16 cellular contexts compared by ENCODE assay signal in the genomic region with DNA sequence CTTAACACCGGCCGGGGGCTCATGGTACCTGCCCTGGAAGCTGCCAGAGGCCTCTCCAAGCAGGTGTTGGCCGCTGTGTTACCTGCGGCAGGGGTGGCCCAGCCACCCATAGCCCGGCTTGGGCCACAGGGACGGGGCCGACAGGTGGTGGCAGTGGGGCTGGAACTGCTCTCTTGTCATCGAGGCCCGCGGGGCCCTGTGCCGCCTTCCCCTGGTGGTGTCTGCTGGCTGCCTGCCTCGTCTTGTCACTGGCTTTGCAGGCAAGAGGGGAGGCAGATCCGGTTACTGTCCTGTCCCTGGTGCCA. TPM values are rescaled to one million over a fixed set of nuclear protein-coding genes. Genes with fewer than 3 reads are reported as not detected.
DNase-seq lines count a peak whose midpoint lies in the region; ATAC-seq and TF ChIP-seq lines count a peak whose summit lies in the region.
"Had no signal": no experiment of that assay in that cellular context is flagged by ENCODE, and none has a peak within 500 bp of the region (broad histone marks: within the 10 kb centered on the region; RNA-seq: fewer than 3 reads in every experiment).

No MANE protein-coding gene starts in this region.

- H3K4me3 ChIP-seq in skeletal muscle tissue (ENCODE audit: low read length in 3 of 3): peak overlapping the region in 1 of 3 donors; percentile 57

- peaks cover 28% of the 10 kb centered on the region for H3K9me3 Mint-ChIP-seq in glutamatergic neuron (ENCODE audit: unreplicated experiment)
- H3K9me3 Mint-ChIP-seq in stimulated activated effector memory CD8-positive, alpha-beta T cell treated with anti-CD3 and anti-CD28 coated beads, Interleukin-12 subunit alpha, Interleukin-12 subunit beta, amount 100 ng/mL, for 72 hours: no peaks in the 10 kb centered on the region

- peak overlapping the region; percentile 33 for H3K27ac Mint-ChIP-seq in glutamatergic neuron (ENCODE audit: unreplicated experiment)
- no peak overlapping the region for H3K27ac Mint-ChIP-seq in stimulated activated effector memory CD8-positive, alpha-beta T cell treated with anti-CD3 and anti-CD28 coated beads, Interleukin-12 subunit alpha, Interleukin-12 subunit beta, amount 100 ng/mL, for 72 hours

- DNase-seq in NCI-H2107 treated with DMSO at 0.1 percent for 48 hours (lab: John Stamatoyannopoulos, UW; ENCODE audit: unreplicated experiment): peak; percentile 49
- DNase-seq in NCI-H2107 (lab: John Stamatoyannopoulos, UW): no peak
- peak; percentile 72 for DNase-seq in NCI-H2171 (lab: John Stamatoyannopoulos, UW)
- DNase-seq in glutamatergic neuron: no peak
- no peak for DNase-seq in stimulated activated effector memory CD8-positive, alpha-beta T cell treated with anti-CD3 and anti-CD28 coated beads, Interleukin-12 subunit alpha, Interleukin-12 subunit beta, amount 100 ng/mL, for 72 hours (ENCODE audit: low spot score in 2 of 2)
- DNase-seq in NAMALWA (ENCODE audit: low spot score): no peak
- no peak for DNase-seq in NCI-H748 (lab: John Stamatoyannopoulos, UW; ENCODE audit: unreplicated experiment)
- DNase-seq: DND-41; GDM1; NCI-H1048; NCI-H146; NCI-H2227 treated with DMSO at 0.1 percent for 48 hours; NK-92 treated with Interleukin-12 subunit alpha and Interleukin-12 subunit beta, amount 100 ng/mL, for 24 hours; OCI-M1 had no signal

- peaks cover 23 to 54% (median 51%) of the 10 kb centered on the region in 3 donors for H3K4me1 ChIP-seq in skeletal muscle tissue (ENCODE audit: control insufficient read depth in 3 of 3, insufficient read depth in 3 of 3, low read length in 3 of 3)

- H3K4me3 Mint-ChIP-seq in glutamatergic neuron (ENCODE audit: unreplicated experiment): no peak overlapping the region
- H3K4me3 Mint-ChIP-seq in stimulated activated effector memory CD8-positive, alpha-beta T cell treated with anti-CD3 and anti-CD28 coated beads, Interleukin-12 subunit alpha, Interleukin-12 subunit beta, amount 100 ng/mL, for 72 hours: no peak overlapping the region

- H3K27ac ChIP-seq in skeletal muscle tissue (ENCODE audit: low read depth, low read length): peak overlapping the region; percentile 86

- H3K9ac ChIP-seq in skeletal muscle tissue (ENCODE audit: low read depth in 1 of 3, low read length in 3 of 3): peak overlapping the region; percentile 30 to 74 (median 52)

- H3K9me3 ChIP-seq in skeletal muscle tissue (ENCODE audit: control insufficient read depth in 3 of 3, low read length in 3 of 3): no peaks in the 10 kb centered on the region

- peaks cover 27% of the 10 kb centered on the region for H3K27me3 Mint-ChIP-seq in glutamatergic neuron (ENCODE audit: unreplicated experiment)

- no peaks in the 10 kb centered on the region for H3K36me3 ChIP-seq in skeletal muscle tissue (ENCODE audit: control insufficient read depth in 3 of 3, insufficient read depth in 3 of 3, low read length in 3 of 3)

- TF ChIP-seq CTCF in glutamatergic neuron (IDR thresholded peaks at IDR 0.05; ENCODE audit: partially characterized antibody, unreplicated experiment): no peak

- H3K36me3 Mint-ChIP-seq in glutamatergic neuron (ENCODE audit: unreplicated experiment): no peaks in the 10 kb centered on the region
- peaks cover 28% of the 10 kb centered on the region for H3K36me3 Mint-ChIP-seq in stimulated activated effector memory CD8-positive, alpha-beta T cell treated with anti-CD3 and anti-CD28 coated beads, Interleukin-12 subunit alpha, Interleukin-12 subunit beta, amount 100 ng/mL, for 72 hours

- peaks cover 19% of the 10 kb centered on the region for H3K4me1 Mint-ChIP-seq in glutamatergic neuron (ENCODE audit: low read depth, unreplicated experiment)
- H3K4me1 Mint-ChIP-seq in stimulated activated effector memory CD8-positive, alpha-beta T cell treated with anti-CD3 and anti-CD28 coated beads, Interleukin-12 subunit alpha, Interleukin-12 subunit beta, amount 100 ng/mL, for 72 hours: peaks cover 18% of the 10 kb centered on the region

- no peak for ATAC-seq in stimulated activated effector memory CD8-positive, alpha-beta T cell treated with anti-CD3 and anti-CD28 coated beads, Interleukin-12 subunit alpha, Interleukin-12 subunit beta, amount 100 ng/mL, for 72 hours
- ATAC-seq: HCT116 had no signal

- no peaks in the 10 kb centered on the region for H3K27me3 ChIP-seq in skeletal muscle tissue (ENCODE audit: control insufficient read depth in 3 of 3, insufficient read depth in 3 of 3, low read length in 3 of 3)

RNA-seq across cellular contexts. Expression of a gene that starts 27.1 kb away (rescaled TPM):
- 473 TPM for total RNA-seq in glutamatergic neuron (ENCODE audit: unreplicated experiment)
- total RNA-seq in skeletal muscle tissue: 27.7 TPM

RNA-seq across cellular contexts. Expression of a gene that starts 48.5 kb away (rescaled TPM):
- total RNA-seq in glutamatergic neuron (ENCODE audit: unreplicated experiment) (7.1 TPM), skeletal muscle tissue (4.7 TPM)

Comparison
In these comparisons a context has a peak if more than half of its experiments do, and no peak if none do; other contexts are left out.
1. DNase-seq: peak in NCI-H2107 treated with DMSO at 0.1 percent for 48 hours (single experiment) and NCI-H2171 (single experiment); none in NCI-H2107 (single experiment), glutamatergic neuron (single experiment), stimulated activated effector memory CD8-positive, alpha-beta T cell treated with anti-CD3 and anti-CD28 coated beads, Interleukin-12 subunit alpha, Interleukin-12 subunit beta, amount 100 ng/mL, for 72 hours (0 of 2), NAMALWA (single experiment) and NCI-H748 (single experiment).
2. RNA of a gene that starts 27.1 kb away (total RNA-seq): 473 TPM in glutamatergic neuron (single experiment); 27.7 TPM in skeletal muscle tissue (single experiment); every median in the first group is over 10 times any median in the second.